ENCODE assay signal across 10 cellular contexts in the genomic region with DNA sequence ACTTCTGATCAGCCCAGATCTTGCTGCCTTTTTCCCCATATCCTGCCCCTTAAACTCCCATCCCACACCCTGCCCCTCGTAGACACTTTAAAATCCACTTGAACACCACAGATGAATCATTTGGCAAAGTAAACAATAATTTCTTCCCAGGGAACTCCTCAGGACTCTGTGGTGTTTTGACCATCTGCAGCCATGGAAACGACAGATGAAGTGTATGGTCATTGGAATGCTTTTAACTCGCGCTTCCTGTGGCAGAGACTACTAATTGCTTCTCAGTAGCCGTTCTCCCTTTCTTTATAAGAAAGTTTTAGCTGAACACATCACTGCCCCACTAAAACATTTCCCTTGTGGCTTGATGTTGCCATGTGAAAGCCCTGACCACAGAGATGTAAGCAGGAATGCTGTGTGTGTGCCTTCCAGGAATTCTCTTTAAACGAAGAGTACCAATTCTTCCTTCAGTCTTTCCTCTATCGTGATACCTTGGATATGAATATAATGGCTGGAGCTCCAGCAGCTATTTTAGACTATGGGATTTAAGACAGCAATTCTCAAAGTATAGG.
A peak's percentile ranks its signal among the peaks of the same experiment; 100 is the strongest.
DNase-seq lines count a peak whose midpoint lies in the region; ATAC-seq and TF ChIP-seq lines count a peak whose summit lies in the region.
"Had no signal": no experiment of that assay in that cellular context is flagged by ENCODE, and none has a peak within 500 bp of the region (broad histone marks: within the 10 kb centered on the region; RNA-seq: fewer than 3 reads in every experiment).

No MANE protein-coding gene starts in this region.

- H3K4me3 Mint-ChIP-seq in CD4-positive, alpha-beta T cell: no peak overlapping the region
- H3K4me3 Mint-ChIP-seq in activated CD8-positive, alpha-beta T cell treated with anti-CD3 and anti-CD28 coated beads for 36 hours: no peak overlapping the region
- H3K4me3 Mint-ChIP-seq: T-helper 1 cell treated with Interleukin-12 subunit alpha and Interleukin-12 subunit beta and Interleukin-4 antibody, amounts not matched to agents 30 μg/mL and 1 μg/mL, for 36 hours had no signal

- H3K4me1 Mint-ChIP-seq in CD4-positive, alpha-beta T cell (ENCODE audit: low read depth): no peaks in the 10 kb centered on the region
- H3K4me1 Mint-ChIP-seq in activated CD8-positive, alpha-beta T cell treated with anti-CD3 and anti-CD28 coated beads for 36 hours (ENCODE audit: low read depth): no peaks in the 10 kb centered on the region

- CTCF ChIA-PET in CD4-positive, alpha-beta T cell (lab: Charles Lee): no interaction called here
- CTCF ChIA-PET in activated CD8-positive, alpha-beta T cell treated with anti-CD3 and anti-CD28 coated beads for 36 hours (lab: Charles Lee): no interaction called here

- DNase-seq in NCI-H2171 treated with DMSO at 0.1 percent for 48 hours (lab: John Stamatoyannopoulos, UW) (peak; percentile 30), NCI-H2171 (lab: John Stamatoyannopoulos, UW) (no peak), astrocyte of the hippocampus (ENCODE audit: low read depth, low spot score) (peak; percentile 99), iPS-NIHi7 (ENCODE audit: extremely low spot score) (peak; percentile 40), superior temporal gyrus (ENCODE audit: extremely low spot score) (peak; percentile 24), OCI-M2 (lab: John Stamatoyannopoulos, UW; ENCODE audit: unreplicated experiment) (no peak)
- DNase-seq in CD4-positive, alpha-beta T cell: no peak
- DNase-seq in activated CD8-positive, alpha-beta T cell treated with anti-CD3 and anti-CD28 coated beads for 36 hours: no peak

- peaks cover 10% of the 10 kb centered on the region for H3K27me3 Mint-ChIP-seq in CD4-positive, alpha-beta T cell
- H3K27me3 Mint-ChIP-seq in activated CD8-positive, alpha-beta T cell treated with anti-CD3 and anti-CD28 coated beads for 36 hours: peaks cover 2% of the 10 kb centered on the region

- H3K27me3 ChIP-seq in CD4-positive, alpha-beta T cell (ENCODE audit: control insufficient read depth, insufficient read depth, low read length): no peaks in the 10 kb centered on the region
- H3K27me3 ChIP-seq: BLaER1 had no signal

- H3K36me3 Mint-ChIP-seq in CD4-positive, alpha-beta T cell (ENCODE audit: low read depth): no peaks in the 10 kb centered on the region
- H3K36me3 Mint-ChIP-seq in activated CD8-positive, alpha-beta T cell treated with anti-CD3 and anti-CD28 coated beads for 36 hours (ENCODE audit: low read depth): no peaks in the 10 kb centered on the region

- no peaks in the 10 kb centered on the region for H3K9me3 ChIP-seq in CD4-positive, alpha-beta T cell (ENCODE audit: control insufficient read depth, low read length)
- H3K9me3 ChIP-seq: BLaER1 had no signal

- no peak for TF ChIP-seq CTCF in CD4-positive, alpha-beta T cell (IDR thresholded peaks at IDR 0.05)
- TF ChIP-seq CTCF in activated CD8-positive, alpha-beta T cell treated with anti-CD3 and anti-CD28 coated beads for 36 hours (IDR thresholded peaks at IDR 0.05): no peak

- no peak for ATAC-seq in CD4-positive, alpha-beta T cell (ENCODE audit: poor library complexity)
- no peak for ATAC-seq in activated CD8-positive, alpha-beta T cell treated with anti-CD3 and anti-CD28 coated beads for 36 hours

- POLR2A ChIA-PET in CD4-positive, alpha-beta T cell (lab: Charles Lee): no interaction called here
- POLR2A ChIA-PET in activated CD8-positive, alpha-beta T cell treated with anti-CD3 and anti-CD28 coated beads for 36 hours (lab: Charles Lee): no interaction called here

- no peaks in the 10 kb centered on the region for H3K9me3 Mint-ChIP-seq in CD4-positive, alpha-beta T cell
- no peaks in the 10 kb centered on the region for H3K9me3 Mint-ChIP-seq in activated CD8-positive, alpha-beta T cell treated with anti-CD3 and anti-CD28 coated beads for 36 hours
- H3K9me3 Mint-ChIP-seq: T-helper 1 cell treated with Interleukin-12 subunit alpha and Interleukin-12 subunit beta and Interleukin-4 antibody, amounts not matched to agents 30 μg/mL and 1 μg/mL, for 36 hours had no signal

- no peak overlapping the region for H3K27ac ChIP-seq in CD4-positive, alpha-beta T cell (ENCODE audit: low read depth, low read length)
- H3K27ac ChIP-seq: BLaER1 had no signal

- intact Hi-C loops in CD4-positive, alpha-beta T cell (cut with DNase I, micrococcal nuclease): no loop called here
- intact Hi-C loops in activated CD8-positive, alpha-beta T cell treated with anti-CD3 and anti-CD28 coated beads for 36 hours (cut with micrococcal nuclease): no loop called here

- no peak overlapping the region for H3K27ac Mint-ChIP-seq in CD4-positive, alpha-beta T cell
- no peak overlapping the region for H3K27ac Mint-ChIP-seq in activated CD8-positive, alpha-beta T cell treated with anti-CD3 and anti-CD28 coated beads for 36 hours
- H3K27ac Mint-ChIP-seq: T-helper 1 cell treated with Interleukin-12 subunit alpha and Interleukin-12 subunit beta and Interleukin-4 antibody, amounts not matched to agents 30 μg/mL and 1 μg/mL, for 36 hours had no signal

Comparison
In these comparisons a context has a peak if more than half of its experiments do, and no peak if none do; other contexts are left out.
1. DNase-seq: peak in NCI-H2171 treated with DMSO at 0.1 percent for 48 hours (single experiment), astrocyte of the hippocampus (single experiment), iPS-NIHi7 (single experiment) and superior temporal gyrus (single experiment); none in NCI-H2171 (single experiment), CD4-positive, alpha-beta T cell (0 of 10), OCI-M2 (single experiment) and activated CD8-positive, alpha-beta T cell treated with anti-CD3 and anti-CD28 coated beads for 36 hours (single experiment).